12 cellular contexts compared by ENCODE assay signal in the genomic region with DNA sequence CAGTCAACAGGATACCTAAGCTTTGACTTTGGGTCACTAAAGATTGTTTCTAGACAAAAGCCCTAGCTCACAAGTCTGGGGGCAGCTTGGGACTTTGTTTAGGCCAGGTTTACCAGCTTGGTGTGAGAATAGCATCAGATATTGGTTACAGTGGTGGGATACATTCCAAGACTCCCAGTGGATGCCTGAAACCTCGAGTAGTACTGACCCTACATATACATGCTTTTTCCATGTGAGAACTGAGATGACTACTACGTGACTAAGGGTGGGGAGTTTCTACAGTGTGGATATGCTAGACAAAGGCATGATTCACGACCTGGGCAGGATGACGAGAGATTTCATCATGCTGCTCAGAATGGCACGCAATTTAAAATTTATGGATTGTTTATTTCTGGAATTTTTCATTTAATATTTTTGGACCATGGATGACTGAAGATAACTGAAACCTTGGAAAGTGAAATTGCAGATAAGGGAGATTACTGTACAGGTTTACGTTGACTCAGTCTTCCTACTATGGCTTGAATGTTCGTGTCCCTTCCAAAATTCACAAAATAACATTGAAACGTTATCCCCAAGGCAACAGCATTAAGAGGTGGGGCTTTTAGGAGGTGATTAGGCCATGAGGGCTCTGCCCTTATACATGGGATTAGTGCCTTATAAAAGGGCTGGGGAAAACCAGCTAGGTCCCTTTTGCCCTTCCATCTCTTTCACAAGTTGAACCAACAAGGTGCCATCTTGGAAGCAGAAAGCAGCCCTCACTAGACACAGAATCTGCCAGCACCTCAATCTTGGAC. TPM values are rescaled to one million over a fixed set of nuclear protein-coding genes. Genes with fewer than 3 reads are reported as not detected.
DNase-seq lines count a peak whose midpoint lies in the region; ATAC-seq and TF ChIP-seq lines count a peak whose summit lies in the region.
"Had no signal": no experiment of that assay in that cellular context is flagged by ENCODE, and none has a peak within 500 bp of the region (broad histone marks: within the 10 kb centered on the region; RNA-seq: fewer than 3 reads in every experiment).

No MANE protein-coding gene starts in this region.

- peak overlapping the region; percentile 87 for H3K27ac ChIP-seq in AG04450 (ENCODE audit: low read depth, low read length)

- no peaks in the 10 kb centered on the region for H3K36me3 ChIP-seq in kidney epithelial cell (ENCODE audit: control insufficient read depth, insufficient read depth, low read length)

- POLR2A ChIA-PET in AG04450 (lab: Yijun Ruan, JAX) = interaction anchor here (1.3 kb wide), 1 partner anchor 36 kb away, joined by 5 read pairs; no protein-coding TSS in a partner anchor

- peaks cover 6% of the 10 kb centered on the region; the same call in 1 of the 2 replicates for H3K9me3 ChIP-seq in AG04450 (ENCODE audit: control insufficient read depth, insufficient read depth, low read length)

- H3K27me3 ChIP-seq in AG04450 (ENCODE audit: control insufficient read depth, insufficient read depth, low read length) (no peaks in the 10 kb centered on the region), kidney epithelial cell (ENCODE audit: control insufficient read depth, insufficient read depth, low read length) (no peaks in the 10 kb centered on the region)

- H3K4me3 ChIP-seq in AG04450 (ENCODE audit: low read depth, low read length) (no peak overlapping the region), astrocyte of the cerebellum (ENCODE audit: low read depth, low read length) (no peak overlapping the region), kidney epithelial cell (ENCODE audit: low read depth, low read length) (no peak overlapping the region)

- TF ChIP-seq CTCF in AG04450 (IDR thresholded peaks at IDR 0.05; ENCODE audit: low read depth, low read length) (no peak), astrocyte of the cerebellum (IDR thresholded peaks at IDR 0.05; ENCODE audit: low read depth, low read length, missing control alignments) (no peak), kidney epithelial cell (IDR thresholded peaks at IDR 0.05; ENCODE audit: insufficient read depth, low read length, poor library complexity, severe bottlenecking) (no peak)

- CTCF ChIA-PET in AG04450 (lab: Charles Lee) = no interaction called here

- DNase-seq in AG04450 (ENCODE audit: low read depth, low spot score) (peak; percentile 96), HT-29 (ENCODE audit: low spot score) (peak; percentile 56), astrocyte of the cerebellum (ENCODE audit: low read depth) (peak; percentile 89), kidney epithelial cell (ENCODE audit: low read depth) (peak; percentile 85), NCI-H2171 (lab: John Stamatoyannopoulos, UW) (no peak), NCI-H1436 (lab: John Stamatoyannopoulos, UW) (no peak), SHP77 treated with DMSO at 0.1 percent for 48 hours (lab: John Stamatoyannopoulos, UW) (no peak)
- DNase-seq: activated CD8-positive, alpha-beta memory T cell treated with anti-CD3 and anti-CD28 coated beads, Interleukin-2, amount 50 U/mL, for 4 hours; effector memory CD8-positive, alpha-beta T cell; NCI-H1105 treated with DMSO at 0.1 percent for 48 hours; stimulated activated CD4-positive, alpha-beta T cell treated with anti-CD3 and anti-CD28 coated beads, Interleukin-4, amount 100 ng/mL, for 24 hours had no signal

- ATAC-seq in HG02852 (IDR thresholded peaks at IDR 0.05; ENCODE audit: unreplicated experiment) = no peak
- ATAC-seq: effector memory CD8-positive, alpha-beta T cell had no signal

- in situ Hi-C loops in astrocyte of the cerebellum (cut with HindIII; ENCODE audit: low sequenced_read_pairs) = no loop called here

RNA-seq across cellular contexts. Expression of a gene that starts 50.2 kb away (rescaled TPM):
- 0.05 TPM in 1 of 2 replicates, not detected in the other for polyA plus RNA-seq in AG04450 (2011; rRNA removed)
- polyA minus RNA-seq in AG04450 (2011; rRNA and poly(A)+ RNA removed) = not detected in 2 replicates
- total RNA-seq in HT-29 (2014; rRNA removed; shearing (Covaris generic)) = not detected in 2 replicates
- total RNA-seq in kidney epithelial cell = not detected in 2 replicates

Comparison
In these comparisons a context has a peak if more than half of its experiments do, and no peak if none do; other contexts are left out.
1. DNase-seq: peak in AG04450 (single experiment), HT-29 (single experiment), astrocyte of the cerebellum (single experiment) and kidney epithelial cell (single experiment); none in NCI-H2171 (single experiment), NCI-H1436 (single experiment) and SHP77 treated with DMSO at 0.1 percent for 48 hours (single experiment).